ENCODE assay signal across 8 cellular contexts in genomic region chr16:67528870-67529638, GRCh38. TPM values are rescaled to one million over a fixed set of nuclear protein-coding genes. Genes with fewer than 3 reads are reported as not detected.
DNase-seq lines count a peak whose midpoint lies in the region; ATAC-seq, FAIRE-seq and TF ChIP-seq lines count a peak whose summit lies in the region.

No MANE protein-coding gene starts in this region.

- peaks cover 20 to 51% (median 41%) of the 10 kb centered on the region in 11 experiments; a peak in 21 of 22 replicates for H4K20me1 ChIP-seq in BLaER1 treated with 17β-estradiol and CSF1 and Interleukin-3, amounts not matched to agents 10 nM and 100 nM

- no peaks in the 10 kb centered on the region for H3K27me3 ChIP-seq in BLaER1 treated with 17β-estradiol and CSF1 and Interleukin-3, amounts not matched to agents 10 nM and 100 nM
- no peaks in the 10 kb centered on the region for H3K27me3 ChIP-seq in tibial nerve

- H3K27ac ChIP-seq in BLaER1 treated with 17β-estradiol and CSF1 and Interleukin-3, amounts not matched to agents 10 nM and 100 nM: peak overlapping the region; percentile 77 to 88 (median 83)
- peak overlapping the region; percentile 91 to 94 (median 92) for H3K27ac ChIP-seq in tibial nerve

- H3K36me3 ChIP-seq in BLaER1 treated with 17β-estradiol and CSF1 and Interleukin-3, amounts not matched to agents 10 nM and 100 nM: peaks cover 0 to 15% (median 0%) of the 10 kb centered on the region in 11 experiments; a peak in 3 of 22 replicates
- no peaks in the 10 kb centered on the region for H3K36me3 ChIP-seq in tibial nerve

- DNase-seq in H54 (ENCODE audit: insufficient read length, low spot score) (no peak), dermis blood vessel endothelial cell (peak; percentile 51), medulla oblongata (ENCODE audit: extremely low spot score) (peak; percentile 40), tibial nerve (ENCODE audit: low spot score in 2 of 2) (no peak), SHP77 treated with DMSO at 0.1 percent for 48 hours (lab: John Stamatoyannopoulos, UW) (no peak)

- peak; percentile 67 for ATAC-seq in SK-N-SH treated with all-trans-retinoic acid at 6 μM for 48 hours
- ATAC-seq in GM18517 (IDR thresholded peaks at IDR 0.05; ENCODE audit: unreplicated experiment): no peak

- peak; percentile 82 for TF ChIP-seq POLR2A in H54 (IDR thresholded peaks at IDR 0.05; ENCODE audit: low read depth, low read length)
- TF ChIP-seq POLR2A in tibial nerve (IDR thresholded peaks at IDR 0.05): peak in 1 of 2 donors; percentile 53

- H3K4me3 ChIP-seq in BLaER1 treated with 17β-estradiol and CSF1 and Interleukin-3, amounts not matched to agents 10 nM and 100 nM: peak overlapping the region; percentile 75 to 96 (median 90)
- H3K4me3 ChIP-seq in tibial nerve: peak overlapping the region; percentile 78 to 100 (median 88)

- TF ChIP-seq CTCF in tibial nerve (IDR thresholded peaks at IDR 0.05): peak in 1 of 5 experiments; percentile 12

- H3K4me1 ChIP-seq in BLaER1 treated with 17β-estradiol and CSF1 and Interleukin-3, amounts not matched to agents 10 nM and 100 nM: peaks cover 58 to 84% (median 74%) of the 10 kb centered on the region in 10 experiments
- H3K4me1 ChIP-seq in tibial nerve: peaks cover 0 to 44% (median 21%) of the 10 kb centered on the region in 4 donors

- no peaks in the 10 kb centered on the region for H3K9me3 ChIP-seq in BLaER1 treated with 17β-estradiol and CSF1 and Interleukin-3, amounts not matched to agents 10 nM and 100 nM (replicated peaks in 1 of 11)
- H3K9me3 ChIP-seq in tibial nerve: no peaks in the 10 kb centered on the region

- H3K4me2 ChIP-seq in BLaER1 treated with 17β-estradiol and CSF1 and Interleukin-3, amounts not matched to agents 10 nM and 100 nM: peak overlapping the region; percentile 96 to 100 (median 99)

- peak overlapping the region; percentile 84 to 93 (median 89) for H3K9ac ChIP-seq in BLaER1 treated with 17β-estradiol and CSF1 and Interleukin-3, amounts not matched to agents 10 nM and 100 nM

- no peak for FAIRE-seq in H54 (lab: Jason Lieb, UNC)

- WGBS in tibial nerve, 2 donors: 0% methylated on average over 50 of the region's 66 CpGs; no CpG with 5 or more reads in 1 of the 2 donors

- no peak for TF ChIP-seq EP300 in tibial nerve (IDR thresholded peaks at IDR 0.05)

TF ChIP-seq in SK-N-SH treated with all-trans-retinoic acid at 6 μM for 48 hours, 23 proteins besides CTCF, POLR2A, EP300 and RAD21:
- TF ChIP-seq BACH2 (CRISPR knock-in tag; IDR thresholded peaks at IDR 0.05; ENCODE audit: borderline replicate concordance) (no peak), SNAI2 (CRISPR knock-in tag; IDR thresholded peaks at IDR 0.05) (no peak), ZFP30 (CRISPR knock-in tag; IDR thresholded peaks at IDR 0.05) (no peak), RARB (CRISPR knock-in tag; IDR thresholded peaks at IDR 0.05) (no peak), TOX (CRISPR knock-in tag; IDR thresholded peaks at IDR 0.05; ENCODE audit: borderline replicate concordance) (no peak), ISL1 (CRISPR knock-in tag; IDR thresholded peaks at IDR 0.05) (no peak), OSR1 (CRISPR knock-in tag; IDR thresholded peaks at IDR 0.05) (no peak), ZNF565 (CRISPR knock-in tag; conservative IDR thresholded peaks at IDR 0.05; ENCODE audit: low read depth) (no peak), ARNTL (CRISPR knock-in tag; IDR thresholded peaks at IDR 0.05; ENCODE audit: borderline replicate concordance, low read depth) (no peak)
- TF ChIP-seq, protein P1, sequence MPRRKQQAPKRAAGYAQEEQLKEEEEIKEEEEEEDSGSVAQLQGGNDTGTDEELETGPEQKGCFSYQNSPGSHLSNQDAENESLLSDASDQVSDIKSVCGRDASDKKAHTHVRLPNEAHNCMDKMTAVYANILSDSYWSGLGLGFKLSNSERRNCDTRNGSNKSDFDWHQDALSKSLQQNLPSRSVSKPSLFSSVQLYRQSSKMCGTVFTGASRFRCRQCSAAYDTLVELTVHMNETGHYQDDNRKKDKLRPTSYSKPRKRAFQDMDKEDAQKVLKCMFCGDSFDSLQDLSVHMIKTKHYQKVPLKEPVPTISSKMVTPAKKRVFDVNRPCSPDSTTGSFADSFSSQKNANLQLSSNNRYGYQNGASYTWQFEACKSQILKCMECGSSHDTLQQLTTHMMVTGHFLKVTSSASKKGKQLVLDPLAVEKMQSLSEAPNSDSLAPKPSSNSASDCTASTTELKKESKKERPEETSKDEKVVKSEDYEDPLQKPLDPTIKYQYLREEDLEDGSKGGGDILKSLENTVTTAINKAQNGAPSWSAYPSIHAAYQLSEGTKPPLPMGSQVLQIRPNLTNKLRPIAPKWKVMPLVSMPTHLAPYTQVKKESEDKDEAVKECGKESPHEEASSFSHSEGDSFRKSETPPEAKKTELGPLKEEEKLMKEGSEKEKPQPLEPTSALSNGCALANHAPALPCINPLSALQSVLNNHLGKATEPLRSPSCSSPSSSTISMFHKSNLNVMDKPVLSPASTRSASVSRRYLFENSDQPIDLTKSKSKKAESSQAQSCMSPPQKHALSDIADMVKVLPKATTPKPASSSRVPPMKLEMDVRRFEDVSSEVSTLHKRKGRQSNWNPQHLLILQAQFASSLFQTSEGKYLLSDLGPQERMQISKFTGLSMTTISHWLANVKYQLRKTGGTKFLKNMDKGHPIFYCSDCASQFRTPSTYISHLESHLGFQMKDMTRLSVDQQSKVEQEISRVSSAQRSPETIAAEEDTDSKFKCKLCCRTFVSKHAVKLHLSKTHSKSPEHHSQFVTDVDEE (CRISPR knock-in tag; IDR thresholded peaks at IDR 0.05): no peak
- TF ChIP-seq, protein P2, sequence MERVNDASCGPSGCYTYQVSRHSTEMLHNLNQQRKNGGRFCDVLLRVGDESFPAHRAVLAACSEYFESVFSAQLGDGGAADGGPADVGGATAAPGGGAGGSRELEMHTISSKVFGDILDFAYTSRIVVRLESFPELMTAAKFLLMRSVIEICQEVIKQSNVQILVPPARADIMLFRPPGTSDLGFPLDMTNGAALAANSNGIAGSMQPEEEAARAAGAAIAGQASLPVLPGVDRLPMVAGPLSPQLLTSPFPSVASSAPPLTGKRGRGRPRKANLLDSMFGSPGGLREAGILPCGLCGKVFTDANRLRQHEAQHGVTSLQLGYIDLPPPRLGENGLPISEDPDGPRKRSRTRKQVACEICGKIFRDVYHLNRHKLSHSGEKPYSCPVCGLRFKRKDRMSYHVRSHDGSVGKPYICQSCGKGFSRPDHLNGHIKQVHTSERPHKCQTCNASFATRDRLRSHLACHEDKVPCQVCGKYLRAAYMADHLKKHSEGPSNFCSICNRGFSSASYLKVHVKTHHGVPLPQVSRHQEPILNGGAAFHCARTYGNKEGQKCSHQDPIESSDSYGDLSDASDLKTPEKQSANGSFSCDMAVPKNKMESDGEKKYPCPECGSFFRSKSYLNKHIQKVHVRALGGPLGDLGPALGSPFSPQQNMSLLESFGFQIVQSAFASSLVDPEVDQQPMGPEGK (CRISPR knock-in tag; IDR thresholded peaks at IDR 0.05; ENCODE audit: borderline replicate concordance): no peak

RNA-seq across cellular contexts. Expression of gene RIPOR1, which starts 0.4 kb away (rescaled TPM):
- total RNA-seq in dermis blood vessel endothelial cell: 74.9 and 149 TPM in 2 replicates
- total RNA-seq in tibial nerve: 100 to 1,000 TPM in 2 of 4 donors, 10 to 100 TPM in 2; 50.6 to 112 (median 85.1) TPM

RNA-seq across cellular contexts. Expression of gene CTCF, which starts 33.3 kb away (rescaled TPM):
- total RNA-seq in dermis blood vessel endothelial cell (30.3 and 36.3 TPM in 2 replicates), tibial nerve (10 to 100 TPM; 26.1 to 39.6 (median 31.8) TPM)

RNA-seq across cellular contexts. Expression of gene AGRP, which starts 45.7 kb away (rescaled TPM):
- total RNA-seq in dermis blood vessel endothelial cell: not detected in 2 replicates
- total RNA-seq in tibial nerve: not detected

RNA-seq across cellular contexts. Expression of gene ATP6V0D1, which starts 48.1 kb away (rescaled TPM):
- total RNA-seq in dermis blood vessel endothelial cell: 134 and 155 TPM in 2 replicates
- total RNA-seq in tibial nerve: 100 to 1,000 TPM in 1 of 4 donors, 10 to 100 TPM in 3; 55.1 to 113 (median 73.7) TPM

Comparison
In these comparisons a context has a peak if more than half of its experiments do, and no peak if none do; other contexts are left out.
1. DNase-seq: peak in dermis blood vessel endothelial cell (single experiment) and medulla oblongata (single experiment); none in H54 (single experiment), tibial nerve (0 of 2) and SHP77 treated with DMSO at 0.1 percent for 48 hours (single experiment).